ENCODE assay signal across 14 cellular contexts in genomic region chr1:242187816-242188215, GRCh38.
DNase-seq lines count a peak whose midpoint lies in the region; ATAC-seq, FAIRE-seq and TF ChIP-seq lines count a peak whose summit lies in the region.
"Had no signal": no experiment of that assay in that cellular context is flagged by ENCODE, and none has a peak within 500 bp of the region (broad histone marks: within the 10 kb centered on the region; RNA-seq: fewer than 3 reads in every experiment).

No MANE protein-coding gene starts in this region.

- no peaks in the 10 kb centered on the region for H3K79me2 ChIP-seq in neural progenitor cell (ENCODE audit: low read depth)

- peaks cover 8% of the 10 kb centered on the region for H3K4me1 Mint-ChIP-seq in neural progenitor cell
- peaks cover 2% of the 10 kb centered on the region for H3K4me1 Mint-ChIP-seq in endothelial cell (ENCODE audit: unreplicated experiment)

- no peak overlapping the region for H2AFZ ChIP-seq in neural progenitor cell (replicated peaks)

- FAIRE-seq in GM19239 (lab: Jason Lieb, UNC), result peak; percentile 63
- FAIRE-seq: RCC 7860 had no signal

- H3K27me3 Mint-ChIP-seq in neural progenitor cell (ENCODE audit: insufficient read depth, low read depth) (peaks cover 5% of the 10 kb centered on the region), endothelial cell (ENCODE audit: unreplicated experiment) (peaks cover 3% of the 10 kb centered on the region)
- H3K27me3 Mint-ChIP-seq: CD4-positive, alpha-beta T cell had no signal

- H3K9me3 ChIP-seq in neural progenitor cell (ENCODE audit: low read depth), result no peaks in the 10 kb centered on the region

- DNase-seq in GM19239 (ENCODE audit: insufficient read length, low spot score), result no peak
- DNase-seq in OCI-M1 (lab: John Stamatoyannopoulos, UW), result peak; percentile 59
- no peak for DNase-seq in neural progenitor cell (ENCODE audit: low spot score)
- no peak for DNase-seq in NCI-H748 (lab: John Stamatoyannopoulos, UW; ENCODE audit: unreplicated experiment)
- no peak for DNase-seq in endothelial cell (ENCODE audit: low spot score)
- DNase-seq: activated CD8-positive, alpha-beta T cell treated with anti-CD3 and anti-CD28 coated beads for 36 hours; CD4-positive, alpha-beta T cell; hypothalamus; left ventricle myocardium superior; NCI-H226 had no signal

- H3K4me2 ChIP-seq in neural progenitor cell, result no peak overlapping the region

- no peaks in the 10 kb centered on the region for H3K36me3 ChIP-seq in neural progenitor cell

- no peaks in the 10 kb centered on the region for H3K9me3 Mint-ChIP-seq in neural progenitor cell
- H3K9me3 Mint-ChIP-seq in endothelial cell (ENCODE audit: unreplicated experiment), result no peaks in the 10 kb centered on the region
- H3K9me3 Mint-ChIP-seq: activated CD8-positive, alpha-beta T cell treated with anti-CD3 and anti-CD28 coated beads for 36 hours; nephron had no signal

- no peak overlapping the region for H3K27ac Mint-ChIP-seq in neural progenitor cell
- H3K27ac Mint-ChIP-seq in endothelial cell (ENCODE audit: unreplicated experiment), result no peak overlapping the region
- H3K27ac Mint-ChIP-seq: activated CD8-positive, alpha-beta T cell treated with anti-CD3 and anti-CD28 coated beads for 36 hours; CD4-positive, alpha-beta T cell; nephron had no signal

- ATAC-seq in GM21825 (IDR thresholded peaks at IDR 0.05; ENCODE audit: unreplicated experiment), result peak; percentile 84
- ATAC-seq in HG03196 (IDR thresholded peaks at IDR 0.05; ENCODE audit: unreplicated experiment), result peak; percentile 92
- ATAC-seq: activated CD8-positive, alpha-beta T cell treated with anti-CD3 and anti-CD28 coated beads for 36 hours; left ventricle myocardium superior had no signal

- H3K4me1 ChIP-seq in neural progenitor cell, result peaks cover 5% of the 10 kb centered on the region

- TF ChIP-seq CTCF in neural progenitor cell (IDR thresholded peaks at IDR 0.05) (no peak), endothelial cell (IDR thresholded peaks at IDR 0.05; ENCODE audit: unreplicated experiment) (no peak)

- no peaks in the 10 kb centered on the region for H3K36me3 Mint-ChIP-seq in neural progenitor cell
- H3K36me3 Mint-ChIP-seq in endothelial cell (ENCODE audit: low read depth, unreplicated experiment), result no peaks in the 10 kb centered on the region

- no peak overlapping the region for H3K4me3 ChIP-seq in neural progenitor cell

- no peak overlapping the region for H3K9ac ChIP-seq in neural progenitor cell

- no peaks in the 10 kb centered on the region for H3F3A ChIP-seq in neural progenitor cell (ENCODE audit: low read depth)

- H3K4me3 Mint-ChIP-seq in neural progenitor cell (no peak overlapping the region), endothelial cell (ENCODE audit: unreplicated experiment) (no peak overlapping the region)
- H3K4me3 Mint-ChIP-seq: activated CD8-positive, alpha-beta T cell treated with anti-CD3 and anti-CD28 coated beads for 36 hours; CD4-positive, alpha-beta T cell; nephron had no signal

- no peaks in the 10 kb centered on the region for H4K20me1 ChIP-seq in neural progenitor cell (ENCODE audit: low read depth)

- no peak overlapping the region for H3K27ac ChIP-seq in neural progenitor cell

- no peaks in the 10 kb centered on the region for H3K27me3 ChIP-seq in neural progenitor cell
